8 cellular contexts compared by ENCODE assay signal in genomic region chr16:46790599-46791270, GRCh38. TPM values are rescaled to one million over a fixed set of nuclear protein-coding genes. Genes with fewer than 3 reads are reported as not detected.
DNase-seq lines count a peak whose midpoint lies in the region; ATAC-seq and TF ChIP-seq lines count a peak whose summit lies in the region.

No MANE protein-coding gene starts in this region.

- peaks cover 2% of the 10 kb centered on the region for H3K27me3 Mint-ChIP-seq in endothelial cell (ENCODE audit: unreplicated experiment)

- peaks cover 0 to 8% of the 10 kb centered on the region in 2 experiments for H3K36me3 ChIP-seq in SK-N-SH (replicated peaks in 1 of 2; ENCODE audit: control insufficient read depth in 1 of 2, insufficient read depth in 2 of 2, low read length in 1 of 2)
- H3K36me3 ChIP-seq in Panc1 (ENCODE audit: control insufficient read depth, insufficient read depth, low read length): no peaks in the 10 kb centered on the region
- H3K36me3 ChIP-seq in gastrocnemius medialis: no peaks in the 10 kb centered on the region

- H3K4me2 ChIP-seq in SK-N-SH: peak overlapping the region; percentile 74

- no peak for TF ChIP-seq EP300 in SK-N-SH (IDR thresholded peaks at IDR 0.05; ENCODE audit: borderline replicate concordance in 1 of 2, low read depth in 1 of 2, low read length in 1 of 2)

- no peak for TF ChIP-seq RAD21 in SK-N-SH (IDR thresholded peaks at IDR 0.05; ENCODE audit: low read length)

- H3K9me3 ChIP-seq in SK-N-SH (no peaks in the 10 kb centered on the region), Panc1 (ENCODE audit: control insufficient read depth, insufficient read depth, low read depth, low read length) (no peaks in the 10 kb centered on the region; the same call in 1 of the 2 replicates), gastrocnemius medialis (no peaks in the 10 kb centered on the region)

- no peak for DNase-seq in SK-N-SH
- no peak for DNase-seq in Panc1 (ENCODE audit: low read depth, low spot score)
- DNase-seq in endothelial cell (ENCODE audit: low spot score): no peak
- no peak for DNase-seq in gastrocnemius medialis
- no peak for DNase-seq in stimulated activated CD4-positive, alpha-beta T cell treated with anti-CD3 and anti-CD28 coated beads, Interleukin-4, amount 100 ng/mL, for 24 hours
- no peak for DNase-seq in activated naive CD4-positive, alpha-beta T cell treated with anti-CD3 and anti-CD28 coated beads, Interleukin-2, amount 50 U/mL, for 16 hours
- DNase-seq in dermis blood vessel endothelial cell: no peak

- no TSS peak for BruUV-seq in Panc1 (replicated peaks; lab: Mats Ljungman, UMichigan)

- H3K9me2 ChIP-seq in SK-N-SH: no peaks in the 10 kb centered on the region

- H3K27me3 ChIP-seq in SK-N-SH (ENCODE audit: insufficient read depth) (no peaks in the 10 kb centered on the region), Panc1 (ENCODE audit: control insufficient read depth, insufficient read depth, low read length) (no peaks in the 10 kb centered on the region), gastrocnemius medialis (no peaks in the 10 kb centered on the region)

- WGBS in SK-N-SH (ENCODE audit: low lambda C conversion rate): 94% methylated on average over 8 of the region's 8 CpGs

- no peak overlapping the region for H3K27ac ChIP-seq in SK-N-SH (ENCODE audit: low read depth in 2 of 2, low read length in 1 of 2)
- peak overlapping the region; percentile 51; the same call in 1 of the 2 replicates for H3K27ac ChIP-seq in Panc1 (ENCODE audit: low read length)
- peak overlapping the region in 3 of 4 donors; percentile 50 to 68 (median 68) for H3K27ac ChIP-seq in gastrocnemius medialis

- H3K36me3 Mint-ChIP-seq in endothelial cell (ENCODE audit: low read depth, unreplicated experiment): peaks cover 9% of the 10 kb centered on the region

- H3K9ac ChIP-seq in SK-N-SH: peak overlapping the region; percentile 56; the same call in 1 of the 2 replicates

- H3K4me3 ChIP-seq in SK-N-SH (ENCODE audit: low read depth in 2 of 2, low read length in 1 of 2): peak overlapping the region in 1 of 2 experiments; percentile 61; a peak in 2 of 4 replicates
- peak overlapping the region; percentile 59 to 63 for H3K4me3 ChIP-seq in Panc1 (ENCODE audit: low read depth in 2 of 2, low read length in 2 of 2)
- H3K4me3 ChIP-seq in gastrocnemius medialis: peak overlapping the region; percentile 68 to 84 (median 72)

- peaks cover 2% of the 10 kb centered on the region for H3F3A ChIP-seq in SK-N-SH (replicated peaks; ENCODE audit: insufficient read depth)

- H3K4me1 Mint-ChIP-seq in endothelial cell (ENCODE audit: unreplicated experiment): peaks cover 11% of the 10 kb centered on the region

- intact Hi-C loops in Panc1 (cut with micrococcal nuclease; ENCODE audit: unreplicated experiment): loop anchor here (5.0 kb wide), 1 partner anchor 103 kb away; the partner anchor contains the start of genes ORC6 and VPS35
- intact Hi-C loops in gastrocnemius medialis (cut with DNase I; ENCODE audit: low total_unique reads): no loop called here

- CTCF ChIA-PET in SK-N-SH (lab: Yijun Ruan, JAX) (interaction anchor here (1.0 to 2.2 kb wide), 5 partner anchors 18 to 117 kb away, joined by 3 to 8 read pairs (median 3); no protein-coding TSS in a partner anchor), Panc1 (lab: Charles Lee) (no interaction called here)

- H3K4me1 ChIP-seq in SK-N-SH (ENCODE audit: control insufficient read depth in 1 of 2, insufficient read depth in 2 of 2, low read depth in 1 of 2, low read length in 1 of 2) (no peaks in the 10 kb centered on the region; a peak in 1 of 4 replicates), Panc1 (ENCODE audit: control insufficient read depth, insufficient read depth, low read length) (no peaks in the 10 kb centered on the region), gastrocnemius medialis (no peaks in the 10 kb centered on the region)

- in situ Hi-C loops in Panc1 (cut with HindIII; ENCODE audit: low pct_unique_long_range_greater_than_20kb, low sequenced_read_pairs) (no loop called here), gastrocnemius medialis (cut with MboI; ENCODE audit: low sequenced_read_pairs in 4 of 4) (loop anchor here in 2 of 4 donors (10.0 kb wide), 1 partner anchor 116 kb away; no protein-coding TSS in a partner anchor)

- H3K4me3 Mint-ChIP-seq in endothelial cell (ENCODE audit: unreplicated experiment): peak overlapping the region; percentile 89

- H3K79me2 ChIP-seq in SK-N-SH (ENCODE audit: insufficient read depth): no peaks in the 10 kb centered on the region

- TF ChIP-seq CTCF in SK-N-SH (IDR thresholded peaks at IDR 0.05): no peak
- TF ChIP-seq CTCF in Panc1 (IDR thresholded peaks at IDR 0.05): no peak
- no peak for TF ChIP-seq CTCF in endothelial cell (IDR thresholded peaks at IDR 0.05; ENCODE audit: unreplicated experiment)
- no peak for TF ChIP-seq CTCF in gastrocnemius medialis (IDR thresholded peaks at IDR 0.05 in 4 of 5, conservative IDR thresholded peaks at IDR 0.05 in 1 of 5)

- no peak overlapping the region for H3K27ac Mint-ChIP-seq in endothelial cell (ENCODE audit: unreplicated experiment)

- peak overlapping the region; percentile 91 for H2AFZ ChIP-seq in SK-N-SH (ENCODE audit: low read depth)

- H4K20me1 ChIP-seq in SK-N-SH (ENCODE audit: insufficient read depth): no peaks in the 10 kb centered on the region

- no peaks in the 10 kb centered on the region for H3K9me3 Mint-ChIP-seq in endothelial cell (ENCODE audit: unreplicated experiment)

- POLR2A ChIA-PET in SK-N-SH (lab: Yijun Ruan, JAX) (interaction anchor here (1.2 to 1.3 kb wide), 2 partner anchors 10 to 32 kb away, joined by 3 to 5 read pairs; no protein-coding TSS in a partner anchor), Panc1 (lab: Charles Lee) (no interaction called here)

- ATAC-seq in SK-N-SH treated with all-trans-retinoic acid at 6 μM for 48 hours: no peak; the same call in 2 of the 3 replicates
- ATAC-seq in Panc1: peak; percentile 34; the same call in 1 of the 2 replicates
- ATAC-seq in gastrocnemius medialis: no peak

- TF ChIP-seq POLR2A in gastrocnemius medialis (IDR thresholded peaks at IDR 0.05): no peak

TF ChIP-seq in SK-N-SH, 30 proteins besides CTCF, POLR2A, EP300 and RAD21 (continues in another document):
- no peak for TF ChIP-seq TAF1 (IDR thresholded peaks at IDR 0.05; ENCODE audit: borderline replicate concordance, low read depth, low read length)
- TF ChIP-seq FOSL2 (IDR thresholded peaks at IDR 0.05; ENCODE audit: borderline replicate concordance, low read depth): no peak
- no peak for TF ChIP-seq PBX3 (IDR thresholded peaks at IDR 0.05)

TF ChIP-seq in SK-N-SH treated with all-trans-retinoic acid at 6 μM for 48 hours, 23 proteins besides CTCF, POLR2A, EP300 and RAD21 (continues in another document):
- TF ChIP-seq OSR1 (CRISPR knock-in tag; IDR thresholded peaks at IDR 0.05) (no peak), ZNF565 (CRISPR knock-in tag; conservative IDR thresholded peaks at IDR 0.05; ENCODE audit: low read depth) (no peak), ARNTL (CRISPR knock-in tag; IDR thresholded peaks at IDR 0.05; ENCODE audit: borderline replicate concordance, low read depth) (no peak), ZNF70 (CRISPR knock-in tag; IDR thresholded peaks at IDR 0.05) (no peak), RARB (CRISPR knock-in tag; IDR thresholded peaks at IDR 0.05) (no peak), ZFP3 (CRISPR knock-in tag; IDR thresholded peaks at IDR 0.05) (no peak), CSRNP3 (CRISPR knock-in tag; IDR thresholded peaks at IDR 0.05) (no peak), ZC3H10 (CRISPR knock-in tag; IDR thresholded peaks at IDR 0.05) (no peak), CREB5 (CRISPR knock-in tag; IDR thresholded peaks at IDR 0.05; ENCODE audit: low read depth) (no peak)

RNA-seq across cellular contexts. Expression of gene C16orf87, which starts 40.2 kb away (rescaled TPM):
- polyA plus RNA-seq in SK-N-SH (2012; rRNA removed): 3.5 TPM in 2 replicates
- 4.9 and 7.4 TPM in 2 replicates for polyA plus RNA-seq in SK-N-SH (2012; cell fraction: cytosol; rRNA removed)
- 1.8 and 2.1 TPM in 2 replicates for polyA plus RNA-seq in SK-N-SH (2012; cell fraction: nucleus; rRNA removed)
- total RNA-seq in Panc1 (2021; ENCODE audit: unreplicated experiment): 8.7 TPM
- polyA plus RNA-seq in Panc1 (2012; ENCODE audit: insufficient read length): 4.1 TPM
- total RNA-seq in endothelial cell (ENCODE audit: unreplicated experiment): 15.3 TPM
- 10 to 100 TPM; 13.5 to 22.4 (median 20.3) TPM for total RNA-seq in gastrocnemius medialis
- total RNA-seq in dermis blood vessel endothelial cell: 10.9 and 11.2 TPM in 2 replicates

RNA-seq across cellular contexts. Expression of gene MYLK3, which starts 42.6 kb away (rescaled TPM):
- 0.05 and 0.15 TPM in 2 replicates for polyA plus RNA-seq in SK-N-SH (2012; rRNA removed)
- polyA plus RNA-seq in SK-N-SH (2012; cell fraction: cytosol; rRNA removed): 0.07 and 0.10 TPM in 2 replicates
- 0.14 and 0.45 TPM in 2 replicates for polyA plus RNA-seq in SK-N-SH (2012; cell fraction: nucleus; rRNA removed)
- total RNA-seq in Panc1 (2021; ENCODE audit: unreplicated experiment): 0.31 TPM
- polyA plus RNA-seq in Panc1 (2012; ENCODE audit: insufficient read length): 0.34 TPM
- total RNA-seq in endothelial cell (ENCODE audit: unreplicated experiment): 0.95 TPM
- 1 to 10 TPM; 2.4 to 9.2 (median 5.2) TPM for total RNA-seq in gastrocnemius medialis
- 0.34 and 0.37 TPM in 2 replicates for total RNA-seq in dermis blood vessel endothelial cell

Comparison
In these comparisons a context has a peak if more than half of its experiments do, and no peak if none do; other contexts are left out.
1. H3K27ac ChIP-seq: peak in Panc1 (single experiment) and gastrocnemius medialis (3 of 4); none in SK-N-SH (0 of 2).